Comparison of ENCODE assay signal across 8 cellular contexts in genomic region chrX:26783512-26784225, GRCh38.
DNase-seq lines count a peak whose midpoint lies in the region; ATAC-seq and TF ChIP-seq lines count a peak whose summit lies in the region.

No MANE protein-coding gene starts in this region.

- H3K27me3 ChIP-seq in NT2/D1 (ENCODE audit: insufficient read depth, insufficient read length) = no peaks in the 10 kb centered on the region

- H3K9ac ChIP-seq in NT2/D1 (ENCODE audit: insufficient read length, low read depth) = no peak overlapping the region

- H3K4me1 ChIP-seq in NT2/D1 (ENCODE audit: insufficient read depth, insufficient read length) = no peaks in the 10 kb centered on the region

- peak; percentile 76 for ATAC-seq in HG02938 (IDR thresholded peaks at IDR 0.05; ENCODE audit: unreplicated experiment)

- peak; percentile 3 for DNase-seq in GM03348 (ENCODE audit: low spot score)
- DNase-seq in NT2/D1 (ENCODE audit: low read depth, low spot score) = peak; percentile 39
- peak; percentile 33 for DNase-seq in epithelial cell of esophagus (ENCODE audit: low read depth)
- DNase-seq in retinal pigment epithelial cell (ENCODE audit: low read depth) = no peak
- DNase-seq in GM19240 (ENCODE audit: insufficient read length, low spot score) = no peak
- no peak for DNase-seq in activated T-cell treated with anti-CD3 and anti-CD28 coated beads for 4 hours

- TF ChIP-seq CTCF in 22Rv1 (IDR thresholded peaks at IDR 0.05) (peak; percentile 44), epithelial cell of esophagus (IDR thresholded peaks at IDR 0.05; ENCODE audit: insufficient read depth, low read depth, low read length, missing control alignments) (no peak), retinal pigment epithelial cell (conservative IDR thresholded peaks at IDR 0.05; ENCODE audit: low read depth, low read length) (peak; percentile 58)

- no peaks in the 10 kb centered on the region for H3K36me3 ChIP-seq in NT2/D1 (ENCODE audit: insufficient read depth, insufficient read length, low read length)

- H3K4me3 ChIP-seq in NT2/D1 (ENCODE audit: insufficient read length, low read depth) (no peak overlapping the region), epithelial cell of esophagus (ENCODE audit: low read length) (no peak overlapping the region), retinal pigment epithelial cell (ENCODE audit: low read length) (no peak overlapping the region)

- H3K9me3 ChIP-seq in NT2/D1 (ENCODE audit: insufficient read depth, low read length) = peaks cover 21% of the 10 kb centered on the region

- H3K27ac ChIP-seq in 22Rv1 = no peak overlapping the region

Comparison
In these comparisons a context has a peak if more than half of its experiments do, and no peak if none do; other contexts are left out.
1. DNase-seq: peak in GM03348 (single experiment), NT2/D1 (single experiment) and epithelial cell of esophagus (single experiment); none in retinal pigment epithelial cell (single experiment), GM19240 (single experiment) and activated T-cell treated with anti-CD3 and anti-CD28 coated beads for 4 hours (single experiment).